In genomic region chr6:31183287-31183686, GRCh38 we compare ENCODE assay signal across 6 cellular contexts. TPM values are rescaled to one million over a fixed set of nuclear protein-coding genes. Genes with fewer than 3 reads are reported as not detected.
"Had no signal": no experiment of that assay in that cellular context is flagged by ENCODE, and none has a peak within 500 bp of the region (broad histone marks: within the 10 kb centered on the region; RNA-seq: fewer than 3 reads in every experiment).

No MANE protein-coding gene starts in this region.

RNA-seq across cellular contexts. Expression of gene POU5F1, which starts 12.8 kb away (rescaled TPM):
- total RNA-seq: H4, HT1080, IMR-90 had no signal
- polyA plus RNA-seq: IMR-90 had no signal

RNA-seq across cellular contexts. Expression of gene PSORS1C2, which starts 44.4 kb away (rescaled TPM):
- total RNA-seq: GM23248, H4, HFFc6, HT1080, IMR-90, K562 had no signal
- polyA plus RNA-seq: GM23248, IMR-90, K562 had no signal
